11 cellular contexts compared by ENCODE assay signal in the genomic region with DNA sequence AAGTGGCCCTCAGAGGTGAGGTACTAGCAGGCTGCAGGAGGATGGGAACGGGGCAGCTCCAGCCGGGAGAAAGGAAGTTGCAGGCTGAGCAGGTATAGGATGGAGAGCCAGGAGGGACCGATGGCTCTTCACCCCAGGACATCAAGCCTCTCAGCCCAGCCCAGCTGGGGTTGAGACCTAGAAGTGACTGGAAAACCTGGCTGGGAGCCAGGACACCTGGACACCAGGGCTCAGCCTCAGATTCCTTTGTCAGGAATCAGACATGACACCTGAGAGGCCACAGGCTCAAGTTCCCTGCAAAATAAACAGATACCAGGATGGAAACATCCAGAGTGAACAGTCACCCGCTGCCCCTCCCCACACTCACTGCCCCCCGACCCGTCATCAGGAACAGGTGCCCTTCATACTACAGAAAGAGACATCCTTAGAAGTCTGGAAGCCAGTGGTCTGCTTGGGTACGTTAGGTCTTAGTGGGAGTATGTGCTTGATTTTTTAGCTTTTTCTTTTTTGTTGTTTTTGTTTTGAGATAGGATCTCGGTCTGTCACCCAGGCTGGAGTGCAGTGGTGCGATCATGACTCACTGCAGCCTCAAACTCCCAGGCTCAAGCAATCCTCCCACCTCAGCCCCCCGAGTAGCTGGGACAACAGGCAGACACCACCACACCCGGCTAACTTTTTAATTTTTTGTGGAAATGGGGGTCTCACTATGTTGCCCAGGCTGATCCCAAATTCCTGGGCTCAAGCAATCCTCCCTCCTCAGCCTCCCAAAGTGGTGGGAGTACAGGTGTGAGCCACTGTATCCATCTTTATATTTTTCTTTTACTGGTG.
DNase-seq lines count a peak whose midpoint lies in the region; ATAC-seq and TF ChIP-seq lines count a peak whose summit lies in the region.
"Had no signal": no experiment of that assay in that cellular context is flagged by ENCODE, and none has a peak within 500 bp of the region (broad histone marks: within the 10 kb centered on the region; RNA-seq: fewer than 3 reads in every experiment).

No MANE protein-coding gene starts in this region.

- H3K4me1 ChIP-seq in HEK293 (ENCODE audit: control insufficient read depth, insufficient read depth, low read length) (peaks cover 12% of the 10 kb centered on the region; the same call in 1 of the 2 replicates), mammary epithelial cell (ENCODE audit: insufficient read depth, low read length) (no peaks in the 10 kb centered on the region)
- H3K4me1 ChIP-seq: spleen had no signal

- no peaks in the 10 kb centered on the region for H3K79me2 ChIP-seq in mammary epithelial cell (ENCODE audit: insufficient read depth, low read length)

- no peak overlapping the region for H3K9ac ChIP-seq in mammary epithelial cell (ENCODE audit: insufficient read depth, low read length)
- H3K9ac ChIP-seq: KMS-11 had no signal

- no peaks in the 10 kb centered on the region for H3K9me3 ChIP-seq in AG04450 (ENCODE audit: control insufficient read depth, insufficient read depth, low read length)
- H3K9me3 ChIP-seq in HEK293 (ENCODE audit: control insufficient read depth, insufficient read depth, low read depth, low read length): no peaks in the 10 kb centered on the region
- no peaks in the 10 kb centered on the region for H3K9me3 ChIP-seq in mammary epithelial cell (replicated peaks; ENCODE audit: insufficient read depth, low read length)
- H3K9me3 ChIP-seq: spleen had no signal

- DNase-seq in AG04450 (ENCODE audit: low read depth, low spot score): no peak
- peak; percentile 86 for DNase-seq in NCI-H69 (lab: John Stamatoyannopoulos, UW)
- DNase-seq in mammary epithelial cell: peak; percentile 63
- DNase-seq in stimulated activated naive CD4-positive, alpha-beta T cell (lab: John Stamatoyannopoulos, UW): no peak
- DNase-seq in C1 segment of cervical spinal cord (lab: John Stamatoyannopoulos, UW): no peak
- DNase-seq: GOT3, spleen had no signal

- ATAC-seq in GM19455 (IDR thresholded peaks at IDR 0.05; ENCODE audit: unreplicated experiment) (no peak), GM19023 (IDR thresholded peaks at IDR 0.05; ENCODE audit: unreplicated experiment) (no peak)

- WGBS in mammary epithelial cell (ENCODE audit: low coverage, missing lambda C conversion rate): 90% methylated on average over 7 of the region's 11 CpGs

- TF ChIP-seq CTCF in AG04450 (IDR thresholded peaks at IDR 0.05; ENCODE audit: low read depth, low read length) (no peak), HEK293 (tag by site-specific recombination; IDR thresholded peaks at IDR 0.05) (no peak), mammary epithelial cell (conservative IDR thresholded peaks at IDR 0.05 in 1 of 2, IDR thresholded peaks at IDR 0.05 in 1 of 2; ENCODE audit: extremely low read depth in 1 of 2, insufficient read depth in 1 of 2, low read depth in 1 of 2, low read length in 2 of 2) (no peak)

- no peak overlapping the region for H3K4me2 ChIP-seq in mammary epithelial cell (ENCODE audit: insufficient read depth, low read depth, low read length)
- H3K4me2 ChIP-seq: KMS-11 had no signal

- H3K27ac ChIP-seq in AG04450 (ENCODE audit: low read depth, low read length) (no peak overlapping the region), HEK293 (ENCODE audit: extremely low read depth, low read depth, low read length) (no peak overlapping the region), mammary epithelial cell (ENCODE audit: insufficient read depth, low read depth, low read length) (no peak overlapping the region)
- H3K27ac ChIP-seq: KMS-11, spleen had no signal

- intact Hi-C loops in mammary epithelial cell (cut with micrococcal nuclease): no loop called here

- POLR2A ChIA-PET in AG04450 (lab: Yijun Ruan, JAX) (no interaction called here), HEK293 (lab: Yijun Ruan, JAX) (no interaction called here)

- no peaks in the 10 kb centered on the region for H4K20me1 ChIP-seq in mammary epithelial cell (ENCODE audit: insufficient read depth, low read length)

- no peak overlapping the region for H2AFZ ChIP-seq in mammary epithelial cell (ENCODE audit: low read depth, low read length)

- CTCF ChIA-PET in AG04450 (lab: Charles Lee) (no interaction called here), HEK293 (lab: Yijun Ruan, JAX) (no interaction called here), mammary epithelial cell (lab: Charles Lee; ENCODE audit: low non-redundant PET) (no interaction called here)

- H3K36me3 ChIP-seq in HEK293 (ENCODE audit: control insufficient read depth in 2 of 2, insufficient read depth in 1 of 2, low read length in 2 of 2) (no peaks in the 10 kb centered on the region), mammary epithelial cell (ENCODE audit: insufficient read depth, low read length) (no peaks in the 10 kb centered on the region)
- H3K36me3 ChIP-seq: spleen had no signal

- H3K4me3 ChIP-seq in AG04450 (ENCODE audit: low read depth, low read length) (peak overlapping the region; percentile 38; the same call in 1 of the 2 replicates), HEK293 (ENCODE audit: low read depth, low read length) (no peak overlapping the region), mammary epithelial cell (replicated peaks in 1 of 3; ENCODE audit: insufficient read depth in 1 of 3, low read depth in 2 of 3, low read length in 3 of 3) (no peak overlapping the region)
- H3K4me3 ChIP-seq: spleen had no signal

- peaks cover 3% of the 10 kb centered on the region for H3K27me3 ChIP-seq in AG04450 (ENCODE audit: control insufficient read depth, insufficient read depth, low read length)
- H3K27me3 ChIP-seq in mammary epithelial cell (ENCODE audit: insufficient read depth, low read length): no peaks in the 10 kb centered on the region
- H3K27me3 ChIP-seq: spleen had no signal

- dilution Hi-C loops in mammary epithelial cell (cut with HindIII; ENCODE audit: low sequenced_read_pairs): no loop called here

- in situ Hi-C loops in mammary epithelial cell (cut with MboI; ENCODE audit: low sequenced_read_pairs in 2 of 2): no loop called here

- no TSS peak for BruUV-seq in mammary epithelial cell (replicated peaks; lab: Mats Ljungman, UMichigan)

TF ChIP-seq in HEK293, 187 proteins besides CTCF, POLR2A, EP300 and RAD21 (continues in another document):
- TF ChIP-seq, protein P1, sequence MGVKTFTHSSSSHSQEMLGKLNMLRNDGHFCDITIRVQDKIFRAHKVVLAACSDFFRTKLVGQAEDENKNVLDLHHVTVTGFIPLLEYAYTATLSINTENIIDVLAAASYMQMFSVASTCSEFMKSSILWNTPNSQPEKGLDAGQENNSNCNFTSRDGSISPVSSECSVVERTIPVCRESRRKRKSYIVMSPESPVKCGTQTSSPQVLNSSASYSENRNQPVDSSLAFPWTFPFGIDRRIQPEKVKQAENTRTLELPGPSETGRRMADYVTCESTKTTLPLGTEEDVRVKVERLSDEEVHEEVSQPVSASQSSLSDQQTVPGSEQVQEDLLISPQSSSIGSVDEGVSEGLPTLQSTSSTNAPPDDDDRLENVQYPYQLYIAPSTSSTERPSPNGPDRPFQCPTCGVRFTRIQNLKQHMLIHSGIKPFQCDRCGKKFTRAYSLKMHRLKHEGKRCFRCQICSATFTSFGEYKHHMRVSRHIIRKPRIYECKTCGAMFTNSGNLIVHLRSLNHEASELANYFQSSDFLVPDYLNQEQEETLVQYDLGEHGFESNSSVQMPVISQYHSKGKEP (tag by site-specific recombination; IDR thresholded peaks at IDR 0.05): no peak
- TF ChIP-seq GLIS1 (tag by site-specific recombination; IDR thresholded peaks at IDR 0.05) (peak; percentile 40), ZBTB17 (tag by site-specific recombination; IDR thresholded peaks at IDR 0.05) (peak; percentile 35; the same call in 1 of the 2 replicates), ZNF423 (tag by site-specific recombination; IDR thresholded peaks at IDR 0.05) (no peak), BCL11A (tag by site-specific recombination; IDR thresholded peaks at IDR 0.05; ENCODE audit: low read depth) (no peak), ZNF600 (tag by site-specific recombination; IDR thresholded peaks at IDR 0.05) (0 out of 2 replicates have a peak, but pooled peaks have one; percentile 40), WT1 (tag by site-specific recombination; IDR thresholded peaks at IDR 0.05) (peak; percentile 79), ZNF433 (tag by site-specific recombination; IDR thresholded peaks at IDR 0.05; ENCODE audit: low read depth) (no peak), ZNF791 (tag by site-specific recombination; IDR thresholded peaks at IDR 0.05) (no peak), TCF7L2 (IDR thresholded peaks at IDR 0.05; ENCODE audit: borderline replicate concordance, low read depth, low read length) (no peak), ZNF121 (tag by site-specific recombination; IDR thresholded peaks at IDR 0.05) (0 out of 2 replicates have a peak, but pooled peaks have one; percentile 60)
- TF ChIP-seq, protein P2, sequence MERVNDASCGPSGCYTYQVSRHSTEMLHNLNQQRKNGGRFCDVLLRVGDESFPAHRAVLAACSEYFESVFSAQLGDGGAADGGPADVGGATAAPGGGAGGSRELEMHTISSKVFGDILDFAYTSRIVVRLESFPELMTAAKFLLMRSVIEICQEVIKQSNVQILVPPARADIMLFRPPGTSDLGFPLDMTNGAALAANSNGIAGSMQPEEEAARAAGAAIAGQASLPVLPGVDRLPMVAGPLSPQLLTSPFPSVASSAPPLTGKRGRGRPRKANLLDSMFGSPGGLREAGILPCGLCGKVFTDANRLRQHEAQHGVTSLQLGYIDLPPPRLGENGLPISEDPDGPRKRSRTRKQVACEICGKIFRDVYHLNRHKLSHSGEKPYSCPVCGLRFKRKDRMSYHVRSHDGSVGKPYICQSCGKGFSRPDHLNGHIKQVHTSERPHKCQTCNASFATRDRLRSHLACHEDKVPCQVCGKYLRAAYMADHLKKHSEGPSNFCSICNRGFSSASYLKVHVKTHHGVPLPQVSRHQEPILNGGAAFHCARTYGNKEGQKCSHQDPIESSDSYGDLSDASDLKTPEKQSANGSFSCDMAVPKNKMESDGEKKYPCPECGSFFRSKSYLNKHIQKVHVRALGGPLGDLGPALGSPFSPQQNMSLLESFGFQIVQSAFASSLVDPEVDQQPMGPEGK (tag by site-specific recombination; IDR thresholded peaks at IDR 0.05): peak; percentile 44; the same call in 1 of the 2 replicates
- TF ChIP-seq, protein P3, sequence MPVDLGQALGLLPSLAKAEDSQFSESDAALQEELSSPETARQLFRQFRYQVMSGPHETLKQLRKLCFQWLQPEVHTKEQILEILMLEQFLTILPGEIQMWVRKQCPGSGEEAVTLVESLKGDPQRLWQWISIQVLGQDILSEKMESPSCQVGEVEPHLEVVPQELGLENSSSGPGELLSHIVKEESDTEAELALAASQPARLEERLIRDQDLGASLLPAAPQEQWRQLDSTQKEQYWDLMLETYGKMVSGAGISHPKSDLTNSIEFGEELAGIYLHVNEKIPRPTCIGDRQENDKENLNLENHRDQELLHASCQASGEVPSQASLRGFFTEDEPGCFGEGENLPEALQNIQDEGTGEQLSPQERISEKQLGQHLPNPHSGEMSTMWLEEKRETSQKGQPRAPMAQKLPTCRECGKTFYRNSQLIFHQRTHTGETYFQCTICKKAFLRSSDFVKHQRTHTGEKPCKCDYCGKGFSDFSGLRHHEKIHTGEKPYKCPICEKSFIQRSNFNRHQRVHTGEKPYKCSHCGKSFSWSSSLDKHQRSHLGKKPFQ (tag by site-specific recombination; IDR thresholded peaks at IDR 0.05): peak; percentile 63; the same call in 1 of the 2 replicates

Comparison
In these comparisons a context has a peak if more than half of its experiments do, and no peak if none do; other contexts are left out.
1. DNase-seq: peak in NCI-H69 (single experiment) and mammary epithelial cell (single experiment); none in AG04450 (single experiment), stimulated activated naive CD4-positive, alpha-beta T cell (0 of 6) and C1 segment of cervical spinal cord (0 of 14).